17 cellular contexts compared by ENCODE assay signal in genomic region chr12:118743896-118744700, GRCh38.
"Had no signal": no experiment of that assay in that cellular context is flagged by ENCODE, and none has a peak within 500 bp of the region (broad histone marks: within the 10 kb centered on the region; RNA-seq: fewer than 3 reads in every experiment).

No MANE protein-coding gene starts in this region.

- H3K4me1 ChIP-seq: gastrocnemius medialis, heart right ventricle, pancreas had no signal

- ATAC-seq: activated CD8-positive, alpha-beta T cell treated with anti-CD3 and anti-CD28 coated beads, Interleukin-2, amount 10 ng/mL, durations not matched to agents 7 days and 5 days; activated T-cell treated with anti-CD3 and anti-CD28 coated beads, Interleukin-2, amount 50 U/mL, for 72 hours; gastrocnemius medialis; heart right ventricle; naive thymus-derived CD4-positive, alpha-beta T cell; pancreas; sciatic nerve; stimulated activated naive CD8-positive, alpha-beta T cell treated with anti-CD3 and anti-CD28 coated beads, Interleukin-15, amount 100 ng/mL, for 72 hours had no signal

- H3K9me3 ChIP-seq: gastrocnemius medialis, pancreas, thoracic aorta had no signal

- H3K36me3 ChIP-seq: gastrocnemius medialis, heart right ventricle, pancreas, thoracic aorta had no signal

- H3K27me3 ChIP-seq: gastrocnemius medialis, pancreas had no signal

- DNase-seq: activated B cell treated with CpG ODN at 0.5 μM for 24 hours; activated CD4-positive, alpha-beta T cell treated with anti-CD3 and anti-CD28 coated beads for 48 hours; activated CD8-positive, alpha-beta memory T cell treated with anti-CD3 and anti-CD28 coated beads, Interleukin-2, amount 50 U/mL, for 4 hours; activated CD8-positive, alpha-beta T cell treated with anti-CD3 and anti-CD28 coated beads, Interleukin-2, amount 10 ng/mL, durations not matched to agents 7 days and 5 days; activated gamma-delta T cell treated with Interleukin-2 at 50 U/mL for 16 hours; activated T-cell treated with anti-CD3 and anti-CD28 coated beads, Interleukin-2, amount 50 U/mL, for 72 hours; amniotic stem cell; dorsolateral prefrontal cortex; endodermal cell; gastrocnemius medialis; heart right ventricle; naive thymus-derived CD4-positive, alpha-beta T cell; pancreas; stimulated activated naive CD8-positive, alpha-beta T cell treated with anti-CD3 and anti-CD28 coated beads, Interleukin-15, amount 100 ng/mL, for 72 hours had no signal

- H3K27ac ChIP-seq: dorsolateral prefrontal cortex, gastrocnemius medialis, heart right ventricle, pancreas, thoracic aorta had no signal

- H3K4me3 ChIP-seq: dorsolateral prefrontal cortex, gastrocnemius medialis, heart right ventricle, lung, pancreas, thoracic aorta had no signal
